13 cellular contexts compared by ENCODE assay signal in genomic region chr17:63844293-63844672, GRCh38. TPM values are rescaled to one million over a fixed set of nuclear protein-coding genes. Genes with fewer than 3 reads are reported as not detected.
DNase-seq lines count a peak whose midpoint lies in the region; ATAC-seq, FAIRE-seq and TF ChIP-seq lines count a peak whose summit lies in the region.
"Had no signal": no experiment of that assay in that cellular context is flagged by ENCODE, and none has a peak within 500 bp of the region (broad histone marks: within the 10 kb centered on the region; RNA-seq: fewer than 3 reads in every experiment).

No MANE protein-coding gene starts in this region.

- H3K9ac ChIP-seq in DND-41 (ENCODE audit: low read depth, low read length) (0 out of 2 replicates have a peak overlapping the region, but pooled peaks have one; percentile 71), K562 (ENCODE audit: insufficient read depth in 1 of 2, low read depth in 2 of 2, low read length in 2 of 2) (peak overlapping the region; percentile 10 to 75; a peak in 3 of 4 replicates)

- DNase-seq in DND-41 (no peak), NAMALWA (ENCODE audit: low spot score) (peak; percentile 26), K562 (ENCODE audit: extremely low read depth in 1 of 4, low spot score in 3 of 4) (peak in 3 of 4 experiments; percentile 37 to 86 (median 67)), osteocyte (ENCODE audit: extremely low spot score, unreplicated experiment) (no peak), NCI-H524 (lab: John Stamatoyannopoulos, UW) (no peak), HK-2 (ENCODE audit: unreplicated experiment) (no peak)
- DNase-seq: DMS153, NCI-H1930, PC-3 had no signal

- H3K27ac ChIP-seq in DND-41 (ENCODE audit: low read length) (no peak overlapping the region), K562 (ENCODE audit: extremely low read depth, low read depth, low read length) (peak overlapping the region; percentile 93)

- TF ChIP-seq RAD21 in K562 (CRISPR knock-in tag; conservative IDR thresholded peaks at IDR 0.05 in 1 of 2, IDR thresholded peaks at IDR 0.05 in 1 of 2), result no peak

- peaks cover 25% of the 10 kb centered on the region for H4K20me1 ChIP-seq in DND-41 (ENCODE audit: insufficient read depth, low read length)
- no peaks in the 10 kb centered on the region for H4K20me1 ChIP-seq in K562 (replicated peaks; ENCODE audit: control insufficient read depth, insufficient read depth, low read length)

- H3K36me3 ChIP-seq in DND-41 (ENCODE audit: insufficient read depth, low read length) (peaks cover 10% of the 10 kb centered on the region; the same call in 1 of the 2 replicates), K562 (ENCODE audit: control insufficient read depth, insufficient read depth, low read length) (peaks cover 9% of the 10 kb centered on the region; the same call in 1 of the 3 replicates)
- H3K36me3 ChIP-seq: heart left ventricle had no signal

- CTCF ChIA-PET in K562 (lab: Yijun Ruan, JAX; ENCODE audit: low intra/inter-chr PET ratio), result interaction anchor here (0.6 kb wide), 1 partner anchor 21 kb away, joined by 3 read pairs; no protein-coding TSS in a partner anchor

- peaks cover 34% of the 10 kb centered on the region for H3K79me2 ChIP-seq in DND-41 (ENCODE audit: insufficient read depth, low read length)
- H3K79me2 ChIP-seq in K562 (ENCODE audit: control insufficient read depth, insufficient read depth, low read length), result peaks cover 38% of the 10 kb centered on the region

- peak; percentile 90 for FAIRE-seq in K562 (lab: Jason Lieb, UNC)
- FAIRE-seq: HTR-8/SVneo had no signal

- H3K27ac Mint-ChIP-seq in osteocyte (ENCODE audit: unreplicated experiment), result no peak overlapping the region

- H3K4me3 Mint-ChIP-seq in osteocyte (ENCODE audit: unreplicated experiment), result peak overlapping the region; percentile 47

- H3K4me1 Mint-ChIP-seq in osteocyte (ENCODE audit: unreplicated experiment), result peaks cover 34% of the 10 kb centered on the region

- H3K36me3 Mint-ChIP-seq in osteocyte (ENCODE audit: unreplicated experiment), result no peaks in the 10 kb centered on the region

- H3K4me1 ChIP-seq in DND-41 (ENCODE audit: insufficient read depth, low read length) (peaks cover 32% of the 10 kb centered on the region), K562 (replicated peaks in 1 of 2; ENCODE audit: control insufficient read depth in 2 of 2, insufficient read depth in 2 of 2, low read length in 2 of 2) (peaks cover 27 to 48% of the 10 kb centered on the region in 2 experiments)

- no peaks in the 10 kb centered on the region for H3K9me3 Mint-ChIP-seq in osteocyte (ENCODE audit: unreplicated experiment)

- no peak overlapping the region for H2AFZ ChIP-seq in DND-41 (ENCODE audit: low read depth, low read length)
- H2AFZ ChIP-seq in K562 (ENCODE audit: low read depth, low read length), result peak overlapping the region; percentile 35

- no peak for ATAC-seq in DND-41 (ENCODE audit: insufficient read depth, low read depth)
- ATAC-seq in K562, result 0 out of 3 replicates have a peak, but pooled peaks have one; percentile 6
- ATAC-seq in GM19351 (IDR thresholded peaks at IDR 0.05; ENCODE audit: unreplicated experiment), result no peak
- ATAC-seq: PC-3 had no signal

- POLR2A ChIA-PET in K562 (lab: Yijun Ruan, JAX), result interaction anchor here (2.0 kb wide), 1 partner anchor 17 kb away, joined by 6 read pairs; the partner anchor contains the start of gene PSMC5

- no peak for TF ChIP-seq CTCF in DND-41 (IDR thresholded peaks at IDR 0.05; ENCODE audit: borderline replicate concordance, extremely low read depth, low read length, poor library complexity, severe bottlenecking)
- no peak for TF ChIP-seq CTCF in K562 (IDR thresholded peaks at IDR 0.05 in 2 of 3, conservative IDR thresholded peaks at IDR 0.05 in 1 of 3; ENCODE audit: insufficient read depth in 2 of 3, low read depth in 1 of 3, low read length in 3 of 3)
- no peak for TF ChIP-seq CTCF in osteocyte (IDR thresholded peaks at IDR 0.05)

- intact Hi-C loops in K562 (cut with micrococcal nuclease), result loop anchor here (10.0 kb wide), 2 partner anchors 219 to 409 kb away; partner anchors contain the start of gene MAP3K3

- no peak; the same call in 1 of the 2 replicates for TF ChIP-seq EP300 in K562 (IDR thresholded peaks at IDR 0.05; ENCODE audit: low read length)

- H3K4me2 ChIP-seq in DND-41 (ENCODE audit: insufficient read depth, low read length), result peak overlapping the region; percentile 73; the same call in 1 of the 2 replicates
- H3K4me2 ChIP-seq in K562 (ENCODE audit: insufficient read depth, low read length), result peak overlapping the region; percentile 71

- H3K27me3 Mint-ChIP-seq in osteocyte (ENCODE audit: unreplicated experiment), result no peaks in the 10 kb centered on the region

- no peaks in the 10 kb centered on the region for H3K9me3 ChIP-seq in DND-41 (ENCODE audit: insufficient read depth, low read length, severe bottlenecking)
- H3K9me3 ChIP-seq in K562 (replicated peaks; ENCODE audit: control insufficient read depth, insufficient read depth, low read depth, low read length), result 0 out of 2 replicates have a peak, but pooled peaks cover 2% of the 10 kb centered on the region
- H3K9me3 ChIP-seq: heart left ventricle had no signal

- in situ Hi-C loops in K562 (cut with MboI), result loop anchor here (25.0 kb wide), 1 partner anchor 407 kb away; the partner anchor contains the start of gene CYB561

- no peaks in the 10 kb centered on the region for H3K27me3 ChIP-seq in DND-41 (ENCODE audit: insufficient read depth, low read length, poor library complexity)
- H3K27me3 ChIP-seq in K562 (ENCODE audit: control insufficient read depth in 2 of 2, insufficient read depth in 2 of 2, low read length in 2 of 2), result no peaks in the 10 kb centered on the region
- H3K27me3 ChIP-seq: heart left ventricle had no signal

- H3K9me1 ChIP-seq in K562 (ENCODE audit: control insufficient read depth, insufficient read depth, low read length), result no peaks in the 10 kb centered on the region

- WGBS in K562 (ENCODE audit: insufficient coverage, low coverage, missing lambda C conversion rate), result 24% methylated on average over 3 of the region's 3 CpGs

- no TSS peak for BruUV-seq in K562 (replicated peaks; lab: Mats Ljungman, UMichigan)

- H3K4me3 ChIP-seq in DND-41 (ENCODE audit: low read depth in 1 of 2, low read length in 2 of 2) (no peak overlapping the region), K562 (peak overlapping the region; percentile 95; the same call in 1 of the 2 replicates)

- TF ChIP-seq POLR2A in K562 (conservative IDR thresholded peaks at IDR 0.05), result 0 out of 2 replicates have a peak, but pooled peaks have one; percentile 9

RNA-seq across cellular contexts. Expression of gene SMARCD2, which starts 1.8 kb away (rescaled TPM):
- total RNA-seq in K562 (2011; cell fraction: chromatin; rRNA removed; ENCODE audit: low replicate concordance), result 74.3 and 178 TPM in 2 replicates
- 107 and 112 TPM in 2 replicates for total RNA-seq in K562 (2011; cell fraction: nucleolus; rRNA removed)
- 75.0 and 77.1 TPM in 2 replicates for total RNA-seq in K562 (2011; cell fraction: nucleoplasm; rRNA removed)
- 114 and 126 TPM in 2 replicates for total RNA-seq in K562 (2014; rRNA removed)
- 62.5 and 73.1 TPM in 2 replicates for total RNA-seq in K562 (2014; rRNA removed; fragmentation: Illumina TruSeq; extraction: Trizol)
- 90.3 and 91.1 TPM in 2 replicates for total RNA-seq in K562 (2015; rRNA removed; fragmentation: Illumina TruSeq; extraction: Trizol)
- 92.0 and 101 TPM in 2 replicates for total RNA-seq in K562 (2021)
- polyA plus RNA-seq in K562 (2011; rRNA removed), result 86.3 and 101 TPM in 2 replicates
- polyA plus RNA-seq in K562 (2011; cell fraction: cytosol; rRNA removed), result 87.5 and 128 TPM in 2 replicates
- polyA plus RNA-seq in K562 (2011; cell fraction: nucleus; rRNA removed), result 135 and 148 TPM in 2 replicates
- 75.4 and 102 TPM in 2 replicates for polyA plus RNA-seq in K562 (2012)
- polyA plus RNA-seq in K562 (2014; fragmentation: Illumina TruSeq; extraction: Trizol), result 94.8 and 110 TPM in 2 replicates
- polyA plus RNA-seq in K562 (2014; fragmentation: Nextera tagmentation; extraction: Ambion mirVana), result 1 to 10 TPM; 1.7 to 5.7 TPM
- 84.2 and 95.7 TPM in 2 replicates for polyA plus RNA-seq in K562 (2014; rRNA removed)
- 54.4 and 63.4 TPM in 2 replicates for polyA minus RNA-seq in K562 (2011; rRNA and poly(A)+ RNA removed)
- 50.4 and 64.0 TPM in 2 replicates for polyA minus RNA-seq in K562 (2011; cell fraction: cytosol; rRNA and poly(A)+ RNA removed)
- polyA minus RNA-seq in K562 (2011; cell fraction: nucleus; rRNA and poly(A)+ RNA removed), result 50.4 and 59.0 TPM in 2 replicates
- total RNA-seq in osteocyte, result 42.6 and 44.7 TPM in 2 replicates

RNA-seq across cellular contexts. Expression of gene FTSJ3, which starts 16.8 kb away (rescaled TPM):
- 162 and 231 TPM in 2 replicates for total RNA-seq in K562 (2011; cell fraction: chromatin; rRNA removed; ENCODE audit: low replicate concordance)
- total RNA-seq in K562 (2011; cell fraction: nucleolus; rRNA removed), result 125 and 132 TPM in 2 replicates
- 98.4 and 106 TPM in 2 replicates for total RNA-seq in K562 (2011; cell fraction: nucleoplasm; rRNA removed)
- total RNA-seq in K562 (2014; rRNA removed) (54.9 and 65.6 TPM in 2 replicates), K562 (2014; rRNA removed; fragmentation: Illumina TruSeq; extraction: Trizol) (50.1 and 54.0 TPM in 2 replicates), K562 (2015; rRNA removed; fragmentation: Illumina TruSeq; extraction: Trizol) (60.7 and 62.2 TPM in 2 replicates), K562 (2021) (46.1 and 51.8 TPM in 2 replicates), osteocyte (36.1 and 37.4 TPM in 2 replicates)
- polyA plus RNA-seq in K562 (2011; rRNA removed) (36.0 and 42.1 TPM in 2 replicates), K562 (2014; fragmentation: Illumina TruSeq; extraction: Trizol) (52.6 and 56.6 TPM in 2 replicates), K562 (2014; fragmentation: Nextera tagmentation; extraction: Ambion mirVana) (10 to 100 TPM; 18.0 to 49.3 TPM), K562 (2014; rRNA removed) (48.5 and 52.4 TPM in 2 replicates)
- 33.3 and 42.2 TPM in 2 replicates for polyA plus RNA-seq in K562 (2011; cell fraction: cytosol; rRNA removed)
- polyA plus RNA-seq in K562 (2011; cell fraction: nucleus; rRNA removed), result 46.6 and 60.4 TPM in 2 replicates
- polyA plus RNA-seq in K562 (2012), result 23.3 and 47.3 TPM in 2 replicates
- polyA minus RNA-seq in K562 (2011; rRNA and poly(A)+ RNA removed), result 51.5 and 77.3 TPM in 2 replicates
- polyA minus RNA-seq in K562 (2011; cell fraction: cytosol; rRNA and poly(A)+ RNA removed), result 20.1 and 38.2 TPM in 2 replicates
- polyA minus RNA-seq in K562 (2011; cell fraction: nucleus; rRNA and poly(A)+ RNA removed), result 56.4 and 69.9 TPM in 2 replicates

RNA-seq across cellular contexts. Expression of gene PSMC5, which starts 17.1 kb away (rescaled TPM):
- 149 and 229 TPM in 2 replicates for total RNA-seq in K562 (2011; cell fraction: chromatin; rRNA removed; ENCODE audit: low replicate concordance)
- 136 and 141 TPM in 2 replicates for total RNA-seq in K562 (2011; cell fraction: nucleolus; rRNA removed)
- 117 and 138 TPM in 2 replicates for total RNA-seq in K562 (2011; cell fraction: nucleoplasm; rRNA removed)
- total RNA-seq in K562 (2014; rRNA removed), result 89.2 and 115 TPM in 2 replicates
- total RNA-seq in K562 (2014; rRNA removed; fragmentation: Illumina TruSeq; extraction: Trizol), result 106 and 108 TPM in 2 replicates
- 110 and 114 TPM in 2 replicates for total RNA-seq in K562 (2015; rRNA removed; fragmentation: Illumina TruSeq; extraction: Trizol)
- 140 and 161 TPM in 2 replicates for total RNA-seq in K562 (2021)
- 138 and 200 TPM in 2 replicates for polyA plus RNA-seq in K562 (2011; rRNA removed)
- 136 and 152 TPM in 2 replicates for polyA plus RNA-seq in K562 (2011; cell fraction: cytosol; rRNA removed)
- polyA plus RNA-seq in K562 (2011; cell fraction: nucleus; rRNA removed), result 155 and 167 TPM in 2 replicates
- polyA plus RNA-seq in K562 (2012), result 137 and 204 TPM in 2 replicates
- 181 and 184 TPM in 2 replicates for polyA plus RNA-seq in K562 (2014; fragmentation: Illumina TruSeq; extraction: Trizol)
- polyA plus RNA-seq in K562 (2014; fragmentation: Nextera tagmentation; extraction: Ambion mirVana), result 100 to 1,000 TPM; 159 to 393 TPM
- polyA plus RNA-seq in K562 (2014; rRNA removed), result 247 and 261 TPM in 2 replicates
- polyA minus RNA-seq in K562 (2011; rRNA and poly(A)+ RNA removed), result 260 and 357 TPM in 2 replicates
- polyA minus RNA-seq in K562 (2011; cell fraction: cytosol; rRNA and poly(A)+ RNA removed), result 83.3 and 103 TPM in 2 replicates
- polyA minus RNA-seq in K562 (2011; cell fraction: nucleus; rRNA and poly(A)+ RNA removed), result 64.4 and 99.7 TPM in 2 replicates
- 98.5 and 106 TPM in 2 replicates for total RNA-seq in osteocyte

RNA-seq across cellular contexts. Expression of gene CSH2, which starts 29.2 kb away (rescaled TPM):
- total RNA-seq in K562 (2011; cell fraction: chromatin; rRNA removed; ENCODE audit: low replicate concordance), result not detected in 2 replicates
- not detected in 2 replicates for total RNA-seq in K562 (2011; cell fraction: nucleolus; rRNA removed)
- total RNA-seq in K562 (2011; cell fraction: nucleoplasm; rRNA removed), result not detected in 2 replicates
- total RNA-seq in K562 (2014; rRNA removed) (not detected in 2 replicates), K562 (2014; rRNA removed; fragmentation: Illumina TruSeq; extraction: Trizol) (not detected in 2 replicates), K562 (2015; rRNA removed; fragmentation: Illumina TruSeq; extraction: Trizol) (not detected in 2 replicates), K562 (2021) (not detected in 2 replicates), osteocyte (not detected in 2 replicates)
- polyA plus RNA-seq in K562 (2011; rRNA removed) (not detected in 2 replicates), K562 (2014; fragmentation: Illumina TruSeq; extraction: Trizol) (not detected in 2 replicates), K562 (2014; fragmentation: Nextera tagmentation; extraction: Ambion mirVana) (not detected), K562 (2014; rRNA removed) (not detected in 2 replicates)
- not detected in 2 replicates for polyA plus RNA-seq in K562 (2011; cell fraction: cytosol; rRNA removed)
- polyA plus RNA-seq in K562 (2011; cell fraction: nucleus; rRNA removed), result not detected in 2 replicates
- polyA plus RNA-seq in K562 (2012), result 0.17 and 0.39 TPM in 2 replicates
- polyA minus RNA-seq in K562 (2011; rRNA and poly(A)+ RNA removed), result not detected in 2 replicates
- polyA minus RNA-seq in K562 (2011; cell fraction: cytosol; rRNA and poly(A)+ RNA removed), result not detected in 2 replicates
- not detected in 2 replicates for polyA minus RNA-seq in K562 (2011; cell fraction: nucleus; rRNA and poly(A)+ RNA removed)
- total RNA-seq: heart left ventricle, PC-3 had no signal
- polyA plus RNA-seq: adipose tissue, heart left ventricle had no signal

RNA-seq across cellular contexts. Expression of gene GH2, which starts 37.5 kb away (rescaled TPM):
- not detected in 2 replicates for total RNA-seq in K562 (2011; cell fraction: chromatin; rRNA removed; ENCODE audit: low replicate concordance)
- total RNA-seq in K562 (2011; cell fraction: nucleolus; rRNA removed), result not detected in 2 replicates
- not detected in 2 replicates for total RNA-seq in K562 (2011; cell fraction: nucleoplasm; rRNA removed)
- total RNA-seq in K562 (2014; rRNA removed), result not detected in 2 replicates
- not detected in 2 replicates for total RNA-seq in K562 (2014; rRNA removed; fragmentation: Illumina TruSeq; extraction: Trizol)
- total RNA-seq in K562 (2015; rRNA removed; fragmentation: Illumina TruSeq; extraction: Trizol), result not detected in 2 replicates
- total RNA-seq in K562 (2021), result not detected in 2 replicates
- polyA plus RNA-seq in K562 (2011; rRNA removed), result not detected in 2 replicates
- not detected in 2 replicates for polyA plus RNA-seq in K562 (2011; cell fraction: cytosol; rRNA removed)
- polyA plus RNA-seq in K562 (2011; cell fraction: nucleus; rRNA removed), result not detected in 2 replicates
- polyA plus RNA-seq in K562 (2012), result not detected in 2 replicates
- not detected in 2 replicates for polyA plus RNA-seq in K562 (2014; fragmentation: Illumina TruSeq; extraction: Trizol)
- polyA plus RNA-seq in K562 (2014; fragmentation: Nextera tagmentation; extraction: Ambion mirVana), result not detected
- 0.18 TPM in 1 of 2 replicates, not detected in the other for polyA plus RNA-seq in K562 (2014; rRNA removed)
- not detected in 2 replicates for polyA minus RNA-seq in K562 (2011; rRNA and poly(A)+ RNA removed)
- polyA minus RNA-seq in K562 (2011; cell fraction: cytosol; rRNA and poly(A)+ RNA removed), result not detected in 2 replicates
- not detected in 2 replicates for polyA minus RNA-seq in K562 (2011; cell fraction: nucleus; rRNA and poly(A)+ RNA removed)
- not detected in 2 replicates for total RNA-seq in osteocyte
- total RNA-seq: heart left ventricle, PC-3 had no signal
- polyA plus RNA-seq: adipose tissue, heart left ventricle had no signal

Comparison
In these comparisons a context has a peak if more than half of its experiments do, and no peak if none do; other contexts are left out.
1. DNase-seq: peak in NAMALWA (single experiment) and K562 (3 of 4); none in DND-41 (single experiment), osteocyte (single experiment), NCI-H524 (0 of 2) and HK-2 (single experiment).